36 cellular contexts compared by ENCODE assay signal in genomic region chr22:29712119-29712518, GRCh38. TPM values are rescaled to one million over a fixed set of nuclear protein-coding genes. Genes with fewer than 3 reads are reported as not detected.
"Had no signal": no experiment of that assay in that cellular context is flagged by ENCODE, and none has a peak within 500 bp of the region (broad histone marks: within the 10 kb centered on the region; RNA-seq: fewer than 3 reads in every experiment).

No MANE protein-coding gene starts in this region.

- ATAC-seq: activated CD4-positive, CD25-positive, alpha-beta regulatory T cell treated with anti-CD3 and anti-CD28 coated beads, Interleukin-2, amount 50 U/mL, for 24 hours; activated CD8-positive, alpha-beta T cell treated with anti-CD3 and anti-CD28 coated beads for 36 hours; activated T-cell treated with anti-CD3 and anti-CD28 coated beads, Interleukin-2, amount 50 U/mL, for 4 hours; activated T-helper 17 cell treated with anti-CD3 and anti-CD28 coated beads, Interleukin-2, amount 50 U/mL, for 72 hours; gastroesophageal sphincter had no signal

- H3K4me3 ChIP-seq: ascending aorta, breast epithelium, cardiac muscle cell, colonic mucosa, esophagus squamous epithelium, gastroesophageal sphincter had no signal

- H3K4me1 Mint-ChIP-seq: activated B cell treated with CpG ODN at 0.5 μM for 24 hours; activated naive CD4-positive, alpha-beta T cell treated with anti-CD3 and anti-CD28 coated beads, Interleukin-2, amount 50 U/mL, for 24 hours; activated naive CD8-positive, alpha-beta T cell treated with anti-CD3 and anti-CD28 coated beads, Interleukin-2, amount 10 ng/mL, durations not matched to agents 7 days and 5 days; activated T-helper 17 cell treated with anti-CD3 and anti-CD28 coated beads, Interleukin-2, amount 50 U/mL, for 72 hours had no signal

- H3K4me1 ChIP-seq: ascending aorta, breast epithelium, colonic mucosa, esophagus squamous epithelium, gastroesophageal sphincter had no signal

- H3K27me3 ChIP-seq: colonic mucosa had no signal

- H3K36me3 Mint-ChIP-seq: activated naive CD8-positive, alpha-beta T cell treated with anti-CD3 and anti-CD28 coated beads, Interleukin-2, amount 10 ng/mL, durations not matched to agents 7 days and 5 days; brain had no signal

- H3K36me3 ChIP-seq: ascending aorta, breast epithelium, cardiac muscle cell, colonic mucosa, esophagus squamous epithelium, gastroesophageal sphincter had no signal

- H3K9me3 Mint-ChIP-seq: activated B cell treated with CpG ODN at 0.5 μM for 24 hours; activated CD8-positive, alpha-beta T cell treated with anti-CD3 and anti-CD28 coated beads for 36 hours; activated naive CD4-positive, alpha-beta T cell treated with anti-CD3 and anti-CD28 coated beads, Interleukin-2, amount 50 U/mL, for 24 hours; activated naive CD8-positive, alpha-beta T cell treated with anti-CD3 and anti-CD28 coated beads, Interleukin-2, amount 10 ng/mL, durations not matched to agents 7 days and 5 days; activated T-cell treated with anti-CD3 and anti-CD28 coated beads, Interleukin-2, amount 50 U/mL, for 4 hours; activated T-helper 17 cell treated with anti-CD3 and anti-CD28 coated beads, Interleukin-2, amount 50 U/mL, for 72 hours had no signal

- H3K27ac ChIP-seq: ascending aorta, breast epithelium, cardiac muscle cell, colonic mucosa, epithelial cell of prostate, esophagus squamous epithelium, gastroesophageal sphincter, VCaP had no signal

- H3K4me3 Mint-ChIP-seq: activated B cell treated with CpG ODN at 0.5 μM for 24 hours; activated CD8-positive, alpha-beta T cell treated with anti-CD3 and anti-CD28 coated beads for 36 hours; activated naive CD4-positive, alpha-beta T cell treated with anti-CD3 and anti-CD28 coated beads, Interleukin-2, amount 50 U/mL, for 24 hours; activated naive CD8-positive, alpha-beta T cell treated with anti-CD3 and anti-CD28 coated beads, Interleukin-2, amount 10 ng/mL, durations not matched to agents 7 days and 5 days; activated T-cell treated with anti-CD3 and anti-CD28 coated beads, Interleukin-2, amount 50 U/mL, for 4 hours; activated T-helper 17 cell treated with anti-CD3 and anti-CD28 coated beads, Interleukin-2, amount 50 U/mL, for 72 hours had no signal

- H3K9me3 ChIP-seq: ascending aorta, breast epithelium, colonic mucosa, esophagus squamous epithelium, gastroesophageal sphincter had no signal

- FAIRE-seq: endometrium, endothelial cell of umbilical vein had no signal

- DNase-seq: activated B cell treated with CpG ODN at 0.5 μM for 24 hours; activated CD4-positive, alpha-beta T cell treated with anti-CD3 and anti-CD28 coated beads for 48 hours; activated CD4-positive, alpha-beta T cell treated with anti-CD3 and anti-CD28 coated beads, Interleukin-2, amount 50 U/mL, for 1 hour; activated CD4-positive, alpha-beta T cell treated with anti-CD3 and anti-CD28 coated beads, Interleukin-2, amount 50 U/mL, for 48 hours; activated CD8-positive, alpha-beta memory T cell treated with anti-CD3 and anti-CD28 coated beads for 24 hours; activated CD8-positive, alpha-beta T cell treated with anti-CD3 and anti-CD28 coated beads for 36 hours; activated effector memory CD4-positive, alpha-beta T cell treated with Interleukin-2 at 50 U/mL for 16 hours; activated gamma-delta T cell treated with Interleukin-2 at 50 U/mL for 16 hours; activated naive CD4-positive, alpha-beta T cell treated with Interleukin-2 at 50 U/mL for 16 hours; activated naive CD8-positive, alpha-beta T cell treated with anti-CD3 and anti-CD28 coated beads, Interleukin-2, amount 10 ng/mL, durations not matched to agents 7 days and 5 days; activated T-cell treated with anti-CD3 and anti-CD28 coated beads, Interleukin-2, amount 50 U/mL, for 4 hours; central memory CD4-positive, alpha-beta T cell; cerebellar nuclear complex; colonic mucosa; effector CD8-positive, alpha-beta T cell; esophagus squamous epithelium; foreskin melanocyte; head of caudate nucleus; hippocampal formation; T-helper 2 cell had no signal

- H3K27ac Mint-ChIP-seq: activated B cell treated with CpG ODN at 0.5 μM for 24 hours; activated CD8-positive, alpha-beta T cell treated with anti-CD3 and anti-CD28 coated beads for 36 hours; activated naive CD4-positive, alpha-beta T cell treated with anti-CD3 and anti-CD28 coated beads, Interleukin-2, amount 50 U/mL, for 24 hours; activated naive CD8-positive, alpha-beta T cell treated with anti-CD3 and anti-CD28 coated beads, Interleukin-2, amount 10 ng/mL, durations not matched to agents 7 days and 5 days; activated T-helper 17 cell treated with anti-CD3 and anti-CD28 coated beads, Interleukin-2, amount 50 U/mL, for 72 hours had no signal

RNA-seq across cellular contexts. Expression of gene CABP7, which starts 7.7 kb away (rescaled TPM):
- total RNA-seq: ascending aorta, breast epithelium, cardiac muscle cell, dermis microvascular lymphatic vessel endothelial cell, endothelial cell of umbilical vein, fibroblast of lung, fibroblast of villous mesenchyme, glomerular endothelial cell had no signal
- polyA plus RNA-seq: endothelial cell of umbilical vein, fibroblast of lung had no signal
